In the genomic region with DNA sequence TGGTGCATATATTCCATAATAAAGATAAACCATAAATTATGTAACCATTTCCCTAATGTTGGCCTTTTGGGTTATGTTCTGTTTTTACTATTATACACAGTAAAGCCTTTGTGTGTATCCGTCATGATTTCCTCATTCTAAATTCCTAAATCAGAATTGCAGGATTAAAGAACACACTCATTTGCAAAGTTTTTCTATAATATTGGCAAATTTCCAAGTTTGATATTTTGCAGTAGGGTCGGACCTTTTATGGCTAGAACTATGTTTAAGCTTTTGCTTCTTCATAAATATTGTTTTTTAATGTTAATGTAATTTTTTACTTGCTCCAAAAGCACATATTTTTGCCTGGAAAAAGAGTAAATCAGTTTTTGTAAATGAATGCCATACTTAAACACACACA, we compare ENCODE assay signal across 4 cellular contexts.
TF ChIP-seq lines count a peak whose summit lies in the region.

No MANE protein-coding gene starts in this region.

TF ChIP-seq in SK-N-SH, 30 proteins besides CTCF, POLR2A, EP300 and RAD21:
- TF ChIP-seq POLR2AphosphoS5 (IDR thresholded peaks at IDR 0.05; ENCODE audit: low read depth, low read length) (no peak), GABPA (IDR thresholded peaks at IDR 0.05; ENCODE audit: low read depth) (no peak), RXRA (IDR thresholded peaks at IDR 0.05; ENCODE audit: borderline replicate concordance, low read depth) (no peak), NFIC (IDR thresholded peaks at IDR 0.05; ENCODE audit: borderline replicate concordance) (peak; percentile 16; the same call in 1 of the 2 replicates), FOXM1 (IDR thresholded peaks at IDR 0.05; ENCODE audit: low read depth) (no peak)
- TF ChIP-seq, protein P1, sequence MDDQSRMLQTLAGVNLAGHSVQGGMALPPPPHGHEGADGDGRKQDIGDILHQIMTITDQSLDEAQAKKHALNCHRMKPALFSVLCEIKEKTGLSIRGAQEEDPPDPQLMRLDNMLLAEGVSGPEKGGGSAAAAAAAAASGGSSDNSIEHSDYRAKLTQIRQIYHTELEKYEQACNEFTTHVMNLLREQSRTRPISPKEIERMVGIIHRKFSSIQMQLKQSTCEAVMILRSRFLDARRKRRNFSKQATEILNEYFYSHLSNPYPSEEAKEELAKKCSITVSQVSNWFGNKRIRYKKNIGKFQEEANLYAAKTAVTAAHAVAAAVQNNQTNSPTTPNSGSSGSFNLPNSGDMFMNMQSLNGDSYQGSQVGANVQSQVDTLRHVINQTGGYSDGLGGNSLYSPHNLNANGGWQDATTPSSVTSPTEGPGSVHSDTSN (IDR thresholded peaks at IDR 0.05) = no peak
- TF ChIP-seq, protein P2, sequence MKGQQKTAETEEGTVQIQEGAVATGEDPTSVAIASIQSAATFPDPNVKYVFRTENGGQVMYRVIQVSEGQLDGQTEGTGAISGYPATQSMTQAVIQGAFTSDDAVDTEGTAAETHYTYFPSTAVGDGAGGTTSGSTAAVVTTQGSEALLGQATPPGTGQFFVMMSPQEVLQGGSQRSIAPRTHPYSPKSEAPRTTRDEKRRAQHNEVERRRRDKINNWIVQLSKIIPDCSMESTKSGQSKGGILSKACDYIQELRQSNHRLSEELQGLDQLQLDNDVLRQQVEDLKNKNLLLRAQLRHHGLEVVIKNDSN (IDR thresholded peaks at IDR 0.05; ENCODE audit: borderline replicate concordance, low read depth) = no peak
- TF ChIP-seq, protein P3, sequence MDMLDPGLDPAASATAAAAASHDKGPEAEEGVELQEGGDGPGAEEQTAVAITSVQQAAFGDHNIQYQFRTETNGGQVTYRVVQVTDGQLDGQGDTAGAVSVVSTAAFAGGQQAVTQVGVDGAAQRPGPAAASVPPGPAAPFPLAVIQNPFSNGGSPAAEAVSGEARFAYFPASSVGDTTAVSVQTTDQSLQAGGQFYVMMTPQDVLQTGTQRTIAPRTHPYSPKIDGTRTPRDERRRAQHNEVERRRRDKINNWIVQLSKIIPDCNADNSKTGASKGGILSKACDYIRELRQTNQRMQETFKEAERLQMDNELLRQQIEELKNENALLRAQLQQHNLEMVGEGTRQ (IDR thresholded peaks at IDR 0.05; ENCODE audit: borderline replicate concordance, low read depth, low read length) = no peak
TF ChIP-seq in SK-N-SH: peak in this region for 1.

TF ChIP-seq in SK-N-SH treated with all-trans-retinoic acid at 6 μM for 48 hours, 23 proteins besides CTCF, POLR2A, EP300 and RAD21 (continues in another document):
- TF ChIP-seq ZC3H10 (CRISPR knock-in tag; IDR thresholded peaks at IDR 0.05) (no peak), CSDC2 (CRISPR knock-in tag; IDR thresholded peaks at IDR 0.05) (no peak), BACH2 (CRISPR knock-in tag; IDR thresholded peaks at IDR 0.05; ENCODE audit: borderline replicate concordance) (no peak)
- TF ChIP-seq, protein P4, sequence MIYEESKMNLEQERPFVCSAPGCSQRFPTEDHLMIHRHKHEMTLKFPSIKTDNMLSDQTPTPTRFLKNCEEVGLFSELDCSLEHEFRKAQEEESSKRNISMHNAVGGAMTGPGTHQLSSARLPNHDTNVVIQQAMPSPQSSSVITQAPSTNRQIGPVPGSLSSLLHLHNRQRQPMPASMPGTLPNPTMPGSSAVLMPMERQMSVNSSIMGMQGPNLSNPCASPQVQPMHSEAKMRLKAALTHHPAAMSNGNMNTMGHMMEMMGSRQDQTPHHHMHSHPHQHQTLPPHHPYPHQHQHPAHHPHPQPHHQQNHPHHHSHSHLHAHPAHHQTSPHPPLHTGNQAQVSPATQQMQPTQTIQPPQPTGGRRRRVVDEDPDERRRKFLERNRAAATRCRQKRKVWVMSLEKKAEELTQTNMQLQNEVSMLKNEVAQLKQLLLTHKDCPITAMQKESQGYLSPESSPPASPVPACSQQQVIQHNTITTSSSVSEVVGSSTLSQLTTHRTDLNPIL (CRISPR knock-in tag; IDR thresholded peaks at IDR 0.05; ENCODE audit: low read depth) = no peak
- TF ChIP-seq, protein P5, sequence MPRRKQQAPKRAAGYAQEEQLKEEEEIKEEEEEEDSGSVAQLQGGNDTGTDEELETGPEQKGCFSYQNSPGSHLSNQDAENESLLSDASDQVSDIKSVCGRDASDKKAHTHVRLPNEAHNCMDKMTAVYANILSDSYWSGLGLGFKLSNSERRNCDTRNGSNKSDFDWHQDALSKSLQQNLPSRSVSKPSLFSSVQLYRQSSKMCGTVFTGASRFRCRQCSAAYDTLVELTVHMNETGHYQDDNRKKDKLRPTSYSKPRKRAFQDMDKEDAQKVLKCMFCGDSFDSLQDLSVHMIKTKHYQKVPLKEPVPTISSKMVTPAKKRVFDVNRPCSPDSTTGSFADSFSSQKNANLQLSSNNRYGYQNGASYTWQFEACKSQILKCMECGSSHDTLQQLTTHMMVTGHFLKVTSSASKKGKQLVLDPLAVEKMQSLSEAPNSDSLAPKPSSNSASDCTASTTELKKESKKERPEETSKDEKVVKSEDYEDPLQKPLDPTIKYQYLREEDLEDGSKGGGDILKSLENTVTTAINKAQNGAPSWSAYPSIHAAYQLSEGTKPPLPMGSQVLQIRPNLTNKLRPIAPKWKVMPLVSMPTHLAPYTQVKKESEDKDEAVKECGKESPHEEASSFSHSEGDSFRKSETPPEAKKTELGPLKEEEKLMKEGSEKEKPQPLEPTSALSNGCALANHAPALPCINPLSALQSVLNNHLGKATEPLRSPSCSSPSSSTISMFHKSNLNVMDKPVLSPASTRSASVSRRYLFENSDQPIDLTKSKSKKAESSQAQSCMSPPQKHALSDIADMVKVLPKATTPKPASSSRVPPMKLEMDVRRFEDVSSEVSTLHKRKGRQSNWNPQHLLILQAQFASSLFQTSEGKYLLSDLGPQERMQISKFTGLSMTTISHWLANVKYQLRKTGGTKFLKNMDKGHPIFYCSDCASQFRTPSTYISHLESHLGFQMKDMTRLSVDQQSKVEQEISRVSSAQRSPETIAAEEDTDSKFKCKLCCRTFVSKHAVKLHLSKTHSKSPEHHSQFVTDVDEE (CRISPR knock-in tag; IDR thresholded peaks at IDR 0.05) = no peak

TF ChIP-seq in K562, 482 proteins besides CTCF, POLR2A, EP300 and RAD21:
- TF ChIP-seq YBX1 (IDR thresholded peaks at IDR 0.05) = no peak
- peak; percentile 89 for TF ChIP-seq NFIC (IDR thresholded peaks at IDR 0.05)
- peak; percentile 57 for TF ChIP-seq NFIX (CRISPR knock-in tag; IDR thresholded peaks at IDR 0.05; ENCODE audit: low read depth)
TF ChIP-seq in K562: peak in this region for 2.

TF ChIP-seq in GM23338, 12 proteins besides CTCF, POLR2A, EP300 and RAD21:
- TF ChIP-seq POLR2AphosphoS5 (IDR thresholded peaks at IDR 0.05; ENCODE audit: low read depth) (no peak), EZH2 (IDR thresholded peaks at IDR 0.05; ENCODE audit: low read depth, unreplicated experiment) (no peak), EZH2phosphoT487 (IDR thresholded peaks at IDR 0.05; ENCODE audit: unreplicated experiment) (no peak), ZNF331 (CRISPR knock-in tag; IDR thresholded peaks at IDR 0.05; ENCODE audit: low read depth) (no peak), ZNF114 (CRISPR knock-in tag; IDR thresholded peaks at IDR 0.05) (no peak), CREB1 (CRISPR knock-in tag; IDR thresholded peaks at IDR 0.05; ENCODE audit: low read depth) (no peak), STAT1 (IDR thresholded peaks at IDR 0.05; ENCODE audit: unreplicated experiment) (no peak), NANOG (IDR thresholded peaks at IDR 0.05; ENCODE audit: borderline replicate concordance) (no peak), JUNB (IDR thresholded peaks at IDR 0.05; ENCODE audit: unreplicated experiment) (no peak)
- TF ChIP-seq, protein P6, sequence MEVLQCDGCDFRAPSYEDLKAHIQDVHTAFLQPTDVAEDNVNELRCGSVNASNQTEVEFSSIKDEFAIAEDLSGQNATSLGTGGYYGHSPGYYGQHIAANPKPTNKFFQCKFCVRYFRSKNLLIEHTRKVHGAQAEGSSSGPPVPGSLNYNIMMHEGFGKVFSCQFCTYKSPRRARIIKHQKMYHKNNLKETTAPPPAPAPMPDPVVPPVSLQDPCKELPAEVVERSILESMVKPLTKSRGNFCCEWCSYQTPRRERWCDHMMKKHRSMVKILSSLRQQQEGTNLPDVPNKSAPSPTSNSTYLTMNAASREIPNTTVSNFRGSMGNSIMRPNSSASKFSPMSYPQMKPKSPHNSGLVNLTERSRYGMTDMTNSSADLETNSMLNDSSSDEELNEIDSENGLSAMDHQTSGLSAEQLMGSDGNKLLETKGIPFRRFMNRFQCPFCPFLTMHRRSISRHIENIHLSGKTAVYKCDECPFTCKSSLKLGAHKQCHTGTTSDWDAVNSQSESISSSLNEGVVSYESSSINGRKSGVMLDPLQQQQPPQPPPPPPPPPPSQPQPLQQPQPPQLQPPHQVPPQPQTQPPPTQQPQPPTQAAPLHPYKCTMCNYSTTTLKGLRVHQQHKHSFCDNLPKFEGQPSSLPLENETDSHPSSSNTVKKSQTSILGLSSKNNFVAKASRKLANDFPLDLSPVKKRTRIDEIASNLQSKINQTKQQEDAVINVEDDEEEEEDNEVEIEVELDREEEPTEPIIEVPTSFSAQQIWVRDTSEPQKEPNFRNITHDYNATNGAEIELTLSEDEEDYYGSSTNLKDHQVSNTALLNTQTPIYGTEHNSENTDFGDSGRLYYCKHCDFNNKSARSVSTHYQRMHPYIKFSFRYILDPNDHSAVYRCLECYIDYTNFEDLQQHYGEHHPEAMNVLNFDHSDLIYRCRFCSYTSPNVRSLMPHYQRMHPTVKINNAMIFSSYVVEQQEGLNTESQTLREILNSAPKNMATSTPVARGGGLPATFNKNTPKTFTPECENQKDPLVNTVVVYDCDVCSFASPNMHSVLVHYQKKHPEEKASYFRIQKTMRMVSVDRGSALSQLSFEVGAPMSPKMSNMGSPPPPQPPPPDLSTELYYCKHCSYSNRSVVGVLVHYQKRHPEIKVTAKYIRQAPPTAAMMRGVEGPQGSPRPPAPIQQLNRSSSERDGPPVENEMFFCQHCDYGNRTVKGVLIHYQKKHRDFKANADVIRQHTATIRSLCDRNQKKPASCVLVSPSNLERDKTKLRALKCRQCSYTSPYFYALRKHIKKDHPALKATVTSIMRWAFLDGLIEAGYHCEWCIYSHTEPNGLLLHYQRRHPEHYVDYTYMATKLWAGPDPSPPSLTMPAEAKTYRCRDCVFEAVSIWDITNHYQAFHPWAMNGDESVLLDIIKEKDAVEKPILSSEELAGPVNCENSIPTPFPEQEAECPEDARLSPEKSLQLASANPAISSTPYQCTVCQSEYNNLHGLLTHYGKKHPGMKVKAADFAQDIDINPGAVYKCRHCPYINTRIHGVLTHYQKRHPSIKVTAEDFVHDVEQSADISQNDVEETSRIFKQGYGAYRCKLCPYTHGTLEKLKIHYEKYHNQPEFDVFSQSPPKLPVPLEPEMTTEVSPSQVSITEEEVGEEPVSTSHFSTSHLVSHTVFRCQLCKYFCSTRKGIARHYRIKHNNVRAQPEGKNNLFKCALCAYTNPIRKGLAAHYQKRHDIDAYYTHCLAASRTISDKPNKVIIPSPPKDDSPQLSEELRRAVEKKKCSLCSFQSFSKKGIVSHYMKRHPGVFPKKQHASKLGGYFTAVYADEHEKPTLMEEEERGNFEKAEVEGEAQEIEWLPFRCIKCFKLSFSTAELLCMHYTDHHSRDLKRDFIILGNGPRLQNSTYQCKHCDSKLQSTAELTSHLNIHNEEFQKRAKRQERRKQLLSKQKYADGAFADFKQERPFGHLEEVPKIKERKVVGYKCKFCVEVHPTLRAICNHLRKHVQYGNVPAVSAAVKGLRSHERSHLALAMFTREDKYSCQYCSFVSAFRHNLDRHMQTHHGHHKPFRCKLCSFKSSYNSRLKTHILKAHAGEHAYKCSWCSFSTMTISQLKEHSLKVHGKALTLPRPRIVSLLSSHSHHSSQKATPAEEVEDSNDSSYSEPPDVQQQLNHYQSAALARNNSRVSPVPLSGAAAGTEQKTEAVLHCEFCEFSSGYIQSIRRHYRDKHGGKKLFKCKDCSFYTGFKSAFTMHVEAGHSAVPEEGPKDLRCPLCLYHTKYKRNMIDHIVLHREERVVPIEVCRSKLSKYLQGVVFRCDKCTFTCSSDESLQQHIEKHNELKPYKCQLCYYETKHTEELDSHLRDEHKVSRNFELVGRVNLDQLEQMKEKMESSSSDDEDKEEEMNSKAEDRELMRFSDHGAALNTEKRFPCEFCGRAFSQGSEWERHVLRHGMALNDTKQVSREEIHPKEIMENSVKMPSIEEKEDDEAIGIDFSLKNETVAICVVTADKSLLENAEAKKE (CRISPR knock-in tag; IDR thresholded peaks at IDR 0.05) = no peak
- TF ChIP-seq, protein P7, sequence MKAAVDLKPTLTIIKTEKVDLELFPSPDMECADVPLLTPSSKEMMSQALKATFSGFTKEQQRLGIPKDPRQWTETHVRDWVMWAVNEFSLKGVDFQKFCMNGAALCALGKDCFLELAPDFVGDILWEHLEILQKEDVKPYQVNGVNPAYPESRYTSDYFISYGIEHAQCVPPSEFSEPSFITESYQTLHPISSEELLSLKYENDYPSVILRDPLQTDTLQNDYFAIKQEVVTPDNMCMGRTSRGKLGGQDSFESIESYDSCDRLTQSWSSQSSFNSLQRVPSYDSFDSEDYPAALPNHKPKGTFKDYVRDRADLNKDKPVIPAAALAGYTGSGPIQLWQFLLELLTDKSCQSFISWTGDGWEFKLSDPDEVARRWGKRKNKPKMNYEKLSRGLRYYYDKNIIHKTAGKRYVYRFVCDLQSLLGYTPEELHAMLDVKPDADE (IDR thresholded peaks at IDR 0.05) = no peak
- TF ChIP-seq, protein P8, sequence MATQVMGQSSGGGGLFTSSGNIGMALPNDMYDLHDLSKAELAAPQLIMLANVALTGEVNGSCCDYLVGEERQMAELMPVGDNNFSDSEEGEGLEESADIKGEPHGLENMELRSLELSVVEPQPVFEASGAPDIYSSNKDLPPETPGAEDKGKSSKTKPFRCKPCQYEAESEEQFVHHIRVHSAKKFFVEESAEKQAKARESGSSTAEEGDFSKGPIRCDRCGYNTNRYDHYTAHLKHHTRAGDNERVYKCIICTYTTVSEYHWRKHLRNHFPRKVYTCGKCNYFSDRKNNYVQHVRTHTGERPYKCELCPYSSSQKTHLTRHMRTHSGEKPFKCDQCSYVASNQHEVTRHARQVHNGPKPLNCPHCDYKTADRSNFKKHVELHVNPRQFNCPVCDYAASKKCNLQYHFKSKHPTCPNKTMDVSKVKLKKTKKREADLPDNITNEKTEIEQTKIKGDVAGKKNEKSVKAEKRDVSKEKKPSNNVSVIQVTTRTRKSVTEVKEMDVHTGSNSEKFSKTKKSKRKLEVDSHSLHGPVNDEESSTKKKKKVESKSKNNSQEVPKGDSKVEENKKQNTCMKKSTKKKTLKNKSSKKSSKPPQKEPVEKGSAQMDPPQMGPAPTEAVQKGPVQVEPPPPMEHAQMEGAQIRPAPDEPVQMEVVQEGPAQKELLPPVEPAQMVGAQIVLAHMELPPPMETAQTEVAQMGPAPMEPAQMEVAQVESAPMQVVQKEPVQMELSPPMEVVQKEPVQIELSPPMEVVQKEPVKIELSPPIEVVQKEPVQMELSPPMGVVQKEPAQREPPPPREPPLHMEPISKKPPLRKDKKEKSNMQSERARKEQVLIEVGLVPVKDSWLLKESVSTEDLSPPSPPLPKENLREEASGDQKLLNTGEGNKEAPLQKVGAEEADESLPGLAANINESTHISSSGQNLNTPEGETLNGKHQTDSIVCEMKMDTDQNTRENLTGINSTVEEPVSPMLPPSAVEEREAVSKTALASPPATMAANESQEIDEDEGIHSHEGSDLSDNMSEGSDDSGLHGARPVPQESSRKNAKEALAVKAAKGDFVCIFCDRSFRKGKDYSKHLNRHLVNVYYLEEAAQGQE (IDR thresholded peaks at IDR 0.05; ENCODE audit: unreplicated experiment) = no peak
